In genomic region chr18:22961156-22961555, GRCh38 we compare ENCODE assay signal across 25 cellular contexts.
"Had no signal": no experiment of that assay in that cellular context is flagged by ENCODE, and none has a peak within 500 bp of the region (broad histone marks: within the 10 kb centered on the region; RNA-seq: fewer than 3 reads in every experiment).

No MANE protein-coding gene starts in this region.

- H3K4me3 ChIP-seq: MG63 had no signal

- H3K27me3 ChIP-seq: MG63 had no signal

- ATAC-seq: activated T-cell treated with anti-CD3 and anti-CD28 coated beads, Interleukin-2, amount 50 U/mL, for 4 hours; activated T-helper 17 cell treated with anti-CD3 and anti-CD28 coated beads, Interleukin-2, amount 50 U/mL, for 72 hours; Panc1; Right ventricle myocardium inferior had no signal

- DNase-seq: activated CD4-positive, alpha-beta memory T cell treated with anti-CD3 and anti-CD28 coated beads for 36 hours; activated CD4-positive, alpha-beta T cell treated with anti-CD3 and anti-CD28 coated beads, Interleukin-2, amount 10 ng/mL, durations not matched to agents 7 days and 5 days; activated CD4-positive, CD25-positive, alpha-beta regulatory T cell; activated CD8-positive, alpha-beta memory T cell treated with anti-CD3 and anti-CD28 coated beads for 24 hours; activated gamma-delta T cell; activated naive CD4-positive, alpha-beta T cell treated with anti-CD3 and anti-CD28 coated beads for 36 hours; activated T-cell treated with anti-CD3 and anti-CD28 coated beads, Interleukin-2, amount 50 U/mL, for 4 hours; amygdala; MG63; MV-4-11; NCI-H1092 treated with DMSO at 0.1 percent for 48 hours; NCI-H1417 treated with DMSO at 0.1 percent for 48 hours; NCI-H1694; NCI-H2029 treated with DMSO at 0.1 percent for 48 hours; NCI-H2171 treated with DMSO at 0.1 percent for 48 hours; NCI-H226; NCI-H526 treated with DMSO at 0.1 percent for 48 hours; NCI-H82; RPMI8226; SK-N-SH; SW 1271; T1000 had no signal

- H3K9me3 ChIP-seq: MG63, SK-N-SH had no signal
